Comparison of ENCODE assay signal across 9 cellular contexts in genomic region chr9:129609486-129610192, GRCh38. TPM values are rescaled to one million over a fixed set of nuclear protein-coding genes. Genes with fewer than 3 reads are reported as not detected.
DNase-seq lines count a peak whose midpoint lies in the region; ATAC-seq and TF ChIP-seq lines count a peak whose summit lies in the region.
"Had no signal": no experiment of that assay in that cellular context is flagged by ENCODE, and none has a peak within 500 bp of the region (broad histone marks: within the 10 kb centered on the region; RNA-seq: fewer than 3 reads in every experiment).

No MANE protein-coding gene starts in this region.

- no peaks in the 10 kb centered on the region for H3K79me2 ChIP-seq in Karpas-422 (ENCODE audit: low read length)

- no peaks in the 10 kb centered on the region for H3K36me3 Mint-ChIP-seq in activated T-helper 17 cell treated with anti-CD3 and anti-CD28 coated beads, Interleukin-2, amount 50 U/mL, for 72 hours (ENCODE audit: low read depth)
- H3K36me3 Mint-ChIP-seq in progenitor cell of endocrine pancreas (ENCODE audit: insufficient read depth): no peaks in the 10 kb centered on the region

- peak; percentile 51 for ATAC-seq in activated T-helper 17 cell treated with anti-CD3 and anti-CD28 coated beads, Interleukin-2, amount 50 U/mL, for 72 hours (replicated peaks)

- peak overlapping the region; percentile 86 for H3K27ac Mint-ChIP-seq in activated T-helper 17 cell treated with anti-CD3 and anti-CD28 coated beads, Interleukin-2, amount 50 U/mL, for 72 hours
- peak overlapping the region; percentile 95 for H3K27ac Mint-ChIP-seq in progenitor cell of endocrine pancreas

- peak overlapping the region; percentile 81 for H3K4me3 Mint-ChIP-seq in activated T-helper 17 cell treated with anti-CD3 and anti-CD28 coated beads, Interleukin-2, amount 50 U/mL, for 72 hours
- H3K4me3 Mint-ChIP-seq in progenitor cell of endocrine pancreas (ENCODE audit: low read depth): peak overlapping the region; percentile 71

- H3K9me3 Mint-ChIP-seq in activated T-helper 17 cell treated with anti-CD3 and anti-CD28 coated beads, Interleukin-2, amount 50 U/mL, for 72 hours: no peaks in the 10 kb centered on the region
- H3K9me3 Mint-ChIP-seq in progenitor cell of endocrine pancreas (ENCODE audit: low read depth): no peaks in the 10 kb centered on the region

- H2AFZ ChIP-seq in Karpas-422 (ENCODE audit: low read length): no peak overlapping the region

- TF ChIP-seq CTCF in fibroblast of pulmonary artery (IDR thresholded peaks at IDR 0.05; ENCODE audit: low read length, missing control alignments): no peak
- no peak for TF ChIP-seq CTCF in progenitor cell of endocrine pancreas (IDR thresholded peaks at IDR 0.05; ENCODE audit: unreplicated experiment)

- peak overlapping the region; percentile 31 for H3K4me2 ChIP-seq in Karpas-422 (ENCODE audit: low read depth, low read length, poor library complexity, severe bottlenecking)

- H3K36me3 ChIP-seq in Karpas-422 (ENCODE audit: insufficient read depth, low read length): no peaks in the 10 kb centered on the region

- DNase-seq in ACHN (peak; percentile 19), Karpas-422 (no peak), fibroblast of pulmonary artery (ENCODE audit: low read depth) (peak; percentile 42), progenitor cell of endocrine pancreas (ENCODE audit: low spot score, unreplicated experiment) (no peak), D341Med (ENCODE audit: low spot score) (no peak), KG1 (lab: John Stamatoyannopoulos, UW) (no peak), HEK293T (ENCODE audit: extremely low spot score) (no peak)

- in situ Hi-C loops in ACHN (cut with HindIII; ENCODE audit: low pct_ligation_motif_present, low pct_unique_long_range_greater_than_20kb, low sequenced_read_pairs): no loop called here

- POLR2A ChIA-PET in HEK293T (lab: Yijun Ruan, JAX): interaction anchor here (1.2 to 1.7 kb wide), 2 partner anchors 113 to 435 kb away, joined by 4 to 9 read pairs; no protein-coding TSS in a partner anchor

- H3K9me3 ChIP-seq in Karpas-422 (ENCODE audit: low read length): no peaks in the 10 kb centered on the region

- H3K27me3 ChIP-seq in Karpas-422 (ENCODE audit: low read length): no peaks in the 10 kb centered on the region

- H3K4me1 Mint-ChIP-seq in activated T-helper 17 cell treated with anti-CD3 and anti-CD28 coated beads, Interleukin-2, amount 50 U/mL, for 72 hours: peaks cover 11% of the 10 kb centered on the region
- H3K4me1 Mint-ChIP-seq in progenitor cell of endocrine pancreas (ENCODE audit: low read depth): peaks cover 11% of the 10 kb centered on the region

- H3K4me3 ChIP-seq in Karpas-422 (ENCODE audit: low read length) (no peak overlapping the region), fibroblast of pulmonary artery (replicated peaks; ENCODE audit: low read depth, low read length) (no peak overlapping the region)

- H4K20me1 ChIP-seq in Karpas-422 (ENCODE audit: insufficient read depth, low read depth, low read length): no peaks in the 10 kb centered on the region; the same call in 1 of the 2 replicates

- no peak overlapping the region for H3K27ac ChIP-seq in Karpas-422 (ENCODE audit: low read length)

- CTCF ChIA-PET in HEK293T (lab: Yijun Ruan, JAX): interaction anchor here (1.4 to 2.0 kb wide), 2 partner anchors 15 to 435 kb away, joined by 3 to 9 read pairs; no protein-coding TSS in a partner anchor

- peaks cover 13% of the 10 kb centered on the region for H3K4me1 ChIP-seq in Karpas-422 (ENCODE audit: low read length)

- no peak overlapping the region for H3K9ac ChIP-seq in Karpas-422 (ENCODE audit: low read length)

- H3K9me2 ChIP-seq in Karpas-422 (replicated peaks; ENCODE audit: insufficient read depth, low read length): no peaks in the 10 kb centered on the region

- no peaks in the 10 kb centered on the region for H3K27me3 Mint-ChIP-seq in activated T-helper 17 cell treated with anti-CD3 and anti-CD28 coated beads, Interleukin-2, amount 50 U/mL, for 72 hours
- H3K27me3 Mint-ChIP-seq in progenitor cell of endocrine pancreas: no peaks in the 10 kb centered on the region

TF ChIP-seq in HEK293T, 16 proteins besides CTCF, POLR2A, EP300 and RAD21:
- TF ChIP-seq BHLHE40 (IDR thresholded peaks at IDR 0.05; ENCODE audit: borderline replicate concordance): no peak
- TF ChIP-seq L3MBTL2 (conservative IDR thresholded peaks at IDR 0.05): no peak

RNA-seq across cellular contexts. Expression of gene C9orf50, which starts 11.3 kb away (rescaled TPM):
- total RNA-seq in Karpas-422 (2014; rRNA removed; shearing (Covaris generic); ENCODE audit: low replicate concordance): not detected in 2 replicates
- not detected for total RNA-seq in activated T-helper 17 cell treated with anti-CD3 and anti-CD28 coated beads, Interleukin-2, amount 50 U/mL, for 72 hours
- total RNA-seq in progenitor cell of endocrine pancreas: 0.27 and 0.43 TPM in 2 replicates
- total RNA-seq: dermis microvascular lymphatic vessel endothelial cell had no signal

RNA-seq across cellular contexts. Expression of gene NTMT1, which starts 16.3 kb away (rescaled TPM):
- 22.4 and 31.1 TPM in 2 replicates for total RNA-seq in Karpas-422 (2014; rRNA removed; shearing (Covaris generic); ENCODE audit: low replicate concordance)
- 10 to 100 TPM; 27.2 to 61.1 TPM for total RNA-seq in activated T-helper 17 cell treated with anti-CD3 and anti-CD28 coated beads, Interleukin-2, amount 50 U/mL, for 72 hours
- total RNA-seq in progenitor cell of endocrine pancreas: 25.9 and 26.8 TPM in 2 replicates

RNA-seq across cellular contexts. Expression of gene ASB6, which starts 32.3 kb away (rescaled TPM):
- total RNA-seq in Karpas-422 (2014; rRNA removed; shearing (Covaris generic); ENCODE audit: low replicate concordance): 10.6 and 16.3 TPM in 2 replicates
- total RNA-seq in activated T-helper 17 cell treated with anti-CD3 and anti-CD28 coated beads, Interleukin-2, amount 50 U/mL, for 72 hours: 10 to 100 TPM; 12.3 to 26.4 TPM
- 19.7 and 20.5 TPM in 2 replicates for total RNA-seq in progenitor cell of endocrine pancreas

RNA-seq across cellular contexts. Expression of gene PRRX2, which starts 55.8 kb away (rescaled TPM):
- not detected in 2 replicates for total RNA-seq in Karpas-422 (2014; rRNA removed; shearing (Covaris generic); ENCODE audit: low replicate concordance)
- under 1 TPM in 1 of 2 donors, not detected in 1; 0.32 TPM for total RNA-seq in activated T-helper 17 cell treated with anti-CD3 and anti-CD28 coated beads, Interleukin-2, amount 50 U/mL, for 72 hours
- total RNA-seq in progenitor cell of endocrine pancreas: 0.79 and 0.91 TPM in 2 replicates

Comparison
In these comparisons a context has a peak if more than half of its experiments do, and no peak if none do; other contexts are left out.
1. DNase-seq: peak in ACHN (single experiment) and fibroblast of pulmonary artery (single experiment); none in Karpas-422 (single experiment), progenitor cell of endocrine pancreas (single experiment), D341Med (single experiment), KG1 (single experiment) and HEK293T (single experiment).